ENCODE assay signal across 12 cellular contexts in genomic region chr6:151409260-151409659, GRCh38. TPM values are rescaled to one million over a fixed set of nuclear protein-coding genes. Genes with fewer than 3 reads are reported as not detected.
DNase-seq lines count a peak whose midpoint lies in the region; ATAC-seq and TF ChIP-seq lines count a peak whose summit lies in the region.
"Had no signal": no experiment of that assay in that cellular context is flagged by ENCODE, and none has a peak within 500 bp of the region (broad histone marks: within the 10 kb centered on the region; RNA-seq: fewer than 3 reads in every experiment).

No MANE protein-coding gene starts in this region.

- in situ Hi-C loops in KBM-7 (cut with MboI; ENCODE audit: low pct_unique_long_range_greater_than_20kb, low sequenced_read_pairs) = no loop called here

- H3K27me3 Mint-ChIP-seq in natural killer cell (ENCODE audit: low read depth in 2 of 2) = no peaks in the 10 kb centered on the region

- H3K4me1 Mint-ChIP-seq in natural killer cell = peaks cover 35 to 40% of the 10 kb centered on the region in 2 donors

- no peak overlapping the region for H3K4me3 Mint-ChIP-seq in natural killer cell

- peak overlapping the region; percentile 5 to 63 for H3K27ac Mint-ChIP-seq in natural killer cell

- no peak for TF ChIP-seq CTCF in natural killer cell (IDR thresholded peaks at IDR 0.05)

- no peaks in the 10 kb centered on the region for H3K9me3 Mint-ChIP-seq in natural killer cell

- H3K36me3 Mint-ChIP-seq in natural killer cell = peaks cover 3% of the 10 kb centered on the region

- ATAC-seq in GM18870 (IDR thresholded peaks at IDR 0.05; ENCODE audit: unreplicated experiment) (peak; percentile 89), GM21528 (IDR thresholded peaks at IDR 0.05; ENCODE audit: low FRiP score, unreplicated experiment) (peak; percentile 46), HG03175 (IDR thresholded peaks at IDR 0.05; ENCODE audit: unreplicated experiment) (peak; percentile 87), natural killer cell (no peak)

- DNase-seq in natural killer cell (no peak), KBM-7 (no peak), NCI-H69 (lab: John Stamatoyannopoulos, UW) (no peak)
- no peak for DNase-seq in stimulated activated CD4-positive, alpha-beta T cell treated with anti-CD3 and anti-CD28 coated beads, Interleukin-2, amount 100 ng/mL, for 48 hours
- no peak for DNase-seq in activated CD4-positive, alpha-beta T cell treated with anti-CD3 and anti-CD28 coated beads, Interleukin-2, amount 50 U/mL, for 4 hours
- DNase-seq: DND-41, NCI-H1092, NCI-H82, SK-N-SH had no signal

- intact Hi-C loops in natural killer cell (cut with micrococcal nuclease) = no loop called here

RNA-seq across cellular contexts. Expression of gene ZBTB2, which starts 17.9 kb away (rescaled TPM):
- total RNA-seq in natural killer cell = 10 to 100 TPM; 27.4 to 36.9 (median 29.9) TPM

RNA-seq across cellular contexts. Expression of gene RMND1, which starts 42.7 kb away (rescaled TPM):
- total RNA-seq in natural killer cell = 10 to 100 TPM; 10.6 to 14.7 (median 11.3) TPM

Comparison
In these comparisons a context has a peak if more than half of its experiments do, and no peak if none do; other contexts are left out.
1. ATAC-seq: peak in GM18870 (single experiment), GM21528 (single experiment) and HG03175 (single experiment); none in natural killer cell (0 of 3).